Comparison of ENCODE assay signal across 11 cellular contexts in the genomic region with DNA sequence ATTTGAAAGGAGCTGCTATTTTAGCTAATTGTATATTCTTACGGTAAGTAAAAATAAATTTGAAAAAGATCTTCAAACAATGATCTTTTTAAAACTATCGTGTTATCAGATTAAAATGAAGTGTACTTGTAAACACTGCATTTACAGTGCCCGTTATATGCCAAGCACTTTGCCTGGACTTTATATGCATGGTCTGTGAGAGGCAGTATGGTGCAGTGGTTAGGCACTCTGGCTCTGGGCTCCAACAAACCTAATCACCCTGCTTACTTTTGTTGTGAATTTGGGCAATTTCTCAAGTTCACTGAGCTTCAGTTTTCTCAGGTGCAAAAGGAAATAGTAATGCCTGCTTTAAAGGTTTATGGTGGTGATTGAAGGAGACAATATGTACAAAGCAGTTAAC. TPM values are rescaled to one million over a fixed set of nuclear protein-coding genes. Genes with fewer than 3 reads are reported as not detected.
A peak's percentile ranks its signal among the peaks of the same experiment; 100 is the strongest.
DNase-seq lines count a peak whose midpoint lies in the region; ATAC-seq, FAIRE-seq and TF ChIP-seq lines count a peak whose summit lies in the region.
"Had no signal": no experiment of that assay in that cellular context is flagged by ENCODE, and none has a peak within 500 bp of the region (broad histone marks: within the 10 kb centered on the region; RNA-seq: fewer than 3 reads in every experiment).

No MANE protein-coding gene starts in this region.

- H3K4me1 ChIP-seq in iPS-18a (ENCODE audit: control insufficient read depth, low read depth, low read length), result peaks cover 2% of the 10 kb centered on the region
- peaks cover 0 to 42% (median 28%) of the 10 kb centered on the region in 4 donors for H3K4me1 ChIP-seq in sigmoid colon
- no peaks in the 10 kb centered on the region for H3K4me1 ChIP-seq in aorta (ENCODE audit: control insufficient read depth in 1 of 2, insufficient read depth in 2 of 2, low read length in 2 of 2)
- peaks cover 23 to 25% (median 25%) of the 10 kb centered on the region in 3 donors for H3K4me1 ChIP-seq in pancreas

- no peak for TF ChIP-seq POLR2A in sigmoid colon (IDR thresholded peaks at IDR 0.05)

- H3K9ac ChIP-seq in iPS-18a (ENCODE audit: low read length), result no peak overlapping the region
- H3K9ac ChIP-seq: BLaER1 treated with 17β-estradiol and CSF1 and Interleukin-3, amounts not matched to agents 10 nM and 100 nM had no signal

- peak overlapping the region; percentile 98 for H3K4me3 ChIP-seq in AG10803 (ENCODE audit: low read length)
- peak overlapping the region; percentile 79 for H3K4me3 ChIP-seq in iPS-18a (ENCODE audit: low read length)
- peak overlapping the region; percentile 61 to 94 (median 80) for H3K4me3 ChIP-seq in sigmoid colon
- no peak overlapping the region for H3K4me3 ChIP-seq in aorta (ENCODE audit: low read length in 2 of 2)
- H3K4me3 ChIP-seq in pancreas, result no peak overlapping the region
- H3K4me3 ChIP-seq: BLaER1 treated with 17β-estradiol and CSF1 and Interleukin-3, amounts not matched to agents 10 nM and 100 nM had no signal

- ATAC-seq in aorta (ENCODE audit: low FRiP score) (no peak), pancreas (no peak)
- ATAC-seq: activated CD4-positive, CD25-positive, alpha-beta regulatory T cell treated with anti-CD3 and anti-CD28 coated beads, Interleukin-2, amount 50 U/mL, for 24 hours had no signal

- H3K27me3 ChIP-seq in iPS-18a (ENCODE audit: control insufficient read depth, insufficient read depth, low read length), result peaks cover 77% of the 10 kb centered on the region
- no peaks in the 10 kb centered on the region for H3K27me3 ChIP-seq in sigmoid colon
- no peaks in the 10 kb centered on the region for H3K27me3 ChIP-seq in aorta (ENCODE audit: control insufficient read depth in 1 of 2, insufficient read depth in 2 of 2, low read length in 1 of 2)
- H3K27me3 ChIP-seq in pancreas, result no peaks in the 10 kb centered on the region

- H3K27ac ChIP-seq in angular gyrus (ENCODE audit: low read depth, low read length), result peak overlapping the region; percentile 86
- no peak overlapping the region for H3K27ac ChIP-seq in iPS-18a (ENCODE audit: low read length)
- H3K27ac ChIP-seq in sigmoid colon, result peak overlapping the region; percentile 89 to 99 (median 94)
- H3K27ac ChIP-seq in aorta (ENCODE audit: low read depth in 1 of 2, low read length in 2 of 2), result no peak overlapping the region
- no peak overlapping the region for H3K27ac ChIP-seq in pancreas
- H3K27ac ChIP-seq: BLaER1 treated with 17β-estradiol and CSF1 and Interleukin-3, amounts not matched to agents 10 nM and 100 nM had no signal

- no peaks in the 10 kb centered on the region for H3K36me3 ChIP-seq in iPS-18a (ENCODE audit: control insufficient read depth, low read depth, low read length)
- peaks cover 4 to 13% (median 8%) of the 10 kb centered on the region in 4 donors for H3K36me3 ChIP-seq in sigmoid colon
- no peaks in the 10 kb centered on the region for H3K36me3 ChIP-seq in aorta (ENCODE audit: control insufficient read depth in 1 of 2, insufficient read depth in 2 of 2, low read length in 1 of 2)
- no peaks in the 10 kb centered on the region for H3K36me3 ChIP-seq in pancreas

- intact Hi-C loops in sigmoid colon (cut with DNase I), result loop anchor here (1.0 to 10.0 kb wide), 3 partner anchors 44 to 661 kb away; no protein-coding TSS in a partner anchor
- intact Hi-C loops in aorta (cut with DNase I), result loop anchor here in 1 of 2 donors (2.0 to 5.0 kb wide), 3 partner anchors 79 to 735 kb away; partner anchors contain the start of genes TEKT3, TTC19 and ZSWIM7
- intact Hi-C loops in pancreas (cut with DNase I), result loop anchor here in 1 of 3 donors (5.0 kb wide), 1 partner anchor 239 kb away; no protein-coding TSS in a partner anchor

- DNase-seq in AG10803 (ENCODE audit: low read depth) (no peak), sigmoid colon (no peak), retina (no peak), aorta (no peak), pancreas (no peak), NCI-H524 treated with DMSO at 0.1 percent for 48 hours (lab: John Stamatoyannopoulos, UW) (no peak)
- DNase-seq: NCI-H2171 treated with DMSO at 0.1 percent for 48 hours had no signal

- no peak for TF ChIP-seq EP300 in sigmoid colon (IDR thresholded peaks at IDR 0.05)

- WGBS in sigmoid colon, 2 donors, result 8 to 46% methylated on average over 3 of the region's 3 CpGs
- WGBS in aorta, 2 donors, result 6 to 7% methylated on average over 3 of the region's 3 CpGs
- WGBS in pancreas, 2 donors, result 47 to 48% methylated on average over 3 of the region's 3 CpGs

- no peaks in the 10 kb centered on the region for H3K9me3 ChIP-seq in iPS-18a (ENCODE audit: control insufficient read depth, low read depth, low read length)
- H3K9me3 ChIP-seq in sigmoid colon, result no peaks in the 10 kb centered on the region
- no peaks in the 10 kb centered on the region for H3K9me3 ChIP-seq in aorta (ENCODE audit: control insufficient read depth, low read length)
- H3K9me3 ChIP-seq in pancreas, result no peaks in the 10 kb centered on the region

- TF ChIP-seq CTCF in AG10803 (conservative IDR thresholded peaks at IDR 0.05; ENCODE audit: low read length), result no peak
- TF ChIP-seq CTCF in sigmoid colon (IDR thresholded peaks at IDR 0.05), result no peak
- no peak for TF ChIP-seq CTCF in pancreas (IDR thresholded peaks at IDR 0.05)

- FAIRE-seq in pancreas (lab: Jason Lieb, UNC), result no peak

RNA-seq across cellular contexts. Expression of gene PMP22, which starts 1.4 kb away (rescaled TPM):
- 100 to 1,000 TPM; 125 to 350 (median 199) TPM for total RNA-seq in sigmoid colon
- 10 to 100 TPM; 25.2 to 48.9 (median 38.4) TPM for polyA plus RNA-seq in sigmoid colon
- total RNA-seq in aorta, result 100 to 1,000 TPM; 113 to 226 TPM
- polyA plus RNA-seq in aorta, result 100 to 1,000 TPM in 1 of 2 donors, 10 to 100 TPM in 1; 87.8 to 154 TPM
- 10 to 100 TPM in 3 of 6 donors, 1 to 10 TPM in 3; 5.8 to 24.8 (median 10.5) TPM for total RNA-seq in pancreas
- polyA plus RNA-seq in pancreas, result 10 to 100 TPM in 1 of 2 donors, 1 to 10 TPM in 1; 6.7 to 13.9 TPM

Comparison
In these comparisons a context has a peak if more than half of its experiments do, and no peak if none do; other contexts are left out.
1. H3K4me3 ChIP-seq: peak in AG10803 (single experiment), iPS-18a (single experiment) and sigmoid colon (4 of 4); none in aorta (0 of 2) and pancreas (0 of 4).
2. H3K27ac ChIP-seq: peak in angular gyrus (single experiment) and sigmoid colon (4 of 4); none in iPS-18a (single experiment), aorta (0 of 2) and pancreas (0 of 4).
3. RNA of gene PMP22, which starts 1.4 kb away (total RNA-seq): 113 to 226 TPM in aorta and 125 to 350 TPM in sigmoid colon; 5.8 to 24.8 TPM in pancreas; every median in the first group is over 4 times any median in the second.